In the genomic region with DNA sequence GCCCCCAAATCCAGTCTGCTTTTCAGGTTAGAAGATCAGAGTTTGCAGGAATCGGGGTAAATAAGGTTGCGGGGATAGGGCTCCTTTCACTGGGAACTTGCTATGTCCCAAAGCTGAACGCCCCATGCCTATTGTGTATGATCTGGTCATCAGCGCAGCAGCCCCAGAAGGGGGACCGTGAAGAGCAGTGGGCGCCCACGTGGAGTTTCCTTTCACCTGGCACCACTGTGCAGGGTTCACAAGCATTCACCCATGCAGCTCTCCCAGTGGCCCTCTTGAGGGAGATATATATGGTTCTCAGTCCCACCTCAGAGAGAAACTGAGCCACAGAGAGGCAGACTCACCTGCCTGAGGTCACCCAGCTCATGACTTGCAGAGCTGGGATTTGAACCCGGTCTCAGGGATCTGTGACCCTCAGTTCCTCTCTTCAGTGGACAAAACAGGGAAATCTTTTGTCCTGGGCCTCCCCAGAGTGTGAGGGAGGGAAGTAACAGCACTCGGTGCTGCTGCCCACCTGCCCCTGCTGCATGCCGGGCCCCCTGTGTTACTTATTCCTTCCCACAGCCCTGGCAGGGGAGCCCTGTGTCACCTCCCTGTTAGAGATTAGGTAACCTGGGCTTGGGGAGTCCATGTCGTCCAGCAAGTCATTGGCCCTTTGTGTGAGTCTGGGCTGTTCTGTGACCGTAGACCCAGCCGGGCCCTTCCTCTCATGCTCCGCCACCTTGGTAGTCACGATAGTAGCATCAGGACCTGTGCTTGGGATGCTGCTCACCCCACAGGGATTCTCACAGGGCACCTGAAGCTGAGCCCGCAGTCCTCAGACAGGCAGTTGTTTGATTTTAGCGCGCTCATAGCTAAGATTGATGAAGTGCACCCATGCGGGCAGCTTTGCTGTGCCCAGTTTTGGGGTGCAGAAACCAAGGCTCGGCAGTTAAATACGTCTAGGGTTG, we compare ENCODE assay signal across 1 cellular context.
TF ChIP-seq lines count a peak whose summit lies in the region.

No MANE protein-coding gene starts in this region.

TF ChIP-seq in SK-N-SH, 30 proteins besides CTCF, POLR2A, EP300 and RAD21 (continued from another document):
- TF ChIP-seq, protein P1, sequence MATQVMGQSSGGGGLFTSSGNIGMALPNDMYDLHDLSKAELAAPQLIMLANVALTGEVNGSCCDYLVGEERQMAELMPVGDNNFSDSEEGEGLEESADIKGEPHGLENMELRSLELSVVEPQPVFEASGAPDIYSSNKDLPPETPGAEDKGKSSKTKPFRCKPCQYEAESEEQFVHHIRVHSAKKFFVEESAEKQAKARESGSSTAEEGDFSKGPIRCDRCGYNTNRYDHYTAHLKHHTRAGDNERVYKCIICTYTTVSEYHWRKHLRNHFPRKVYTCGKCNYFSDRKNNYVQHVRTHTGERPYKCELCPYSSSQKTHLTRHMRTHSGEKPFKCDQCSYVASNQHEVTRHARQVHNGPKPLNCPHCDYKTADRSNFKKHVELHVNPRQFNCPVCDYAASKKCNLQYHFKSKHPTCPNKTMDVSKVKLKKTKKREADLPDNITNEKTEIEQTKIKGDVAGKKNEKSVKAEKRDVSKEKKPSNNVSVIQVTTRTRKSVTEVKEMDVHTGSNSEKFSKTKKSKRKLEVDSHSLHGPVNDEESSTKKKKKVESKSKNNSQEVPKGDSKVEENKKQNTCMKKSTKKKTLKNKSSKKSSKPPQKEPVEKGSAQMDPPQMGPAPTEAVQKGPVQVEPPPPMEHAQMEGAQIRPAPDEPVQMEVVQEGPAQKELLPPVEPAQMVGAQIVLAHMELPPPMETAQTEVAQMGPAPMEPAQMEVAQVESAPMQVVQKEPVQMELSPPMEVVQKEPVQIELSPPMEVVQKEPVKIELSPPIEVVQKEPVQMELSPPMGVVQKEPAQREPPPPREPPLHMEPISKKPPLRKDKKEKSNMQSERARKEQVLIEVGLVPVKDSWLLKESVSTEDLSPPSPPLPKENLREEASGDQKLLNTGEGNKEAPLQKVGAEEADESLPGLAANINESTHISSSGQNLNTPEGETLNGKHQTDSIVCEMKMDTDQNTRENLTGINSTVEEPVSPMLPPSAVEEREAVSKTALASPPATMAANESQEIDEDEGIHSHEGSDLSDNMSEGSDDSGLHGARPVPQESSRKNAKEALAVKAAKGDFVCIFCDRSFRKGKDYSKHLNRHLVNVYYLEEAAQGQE (IDR thresholded peaks at IDR 0.05; ENCODE audit: low read depth, low read length), result no peak
- TF ChIP-seq ELF1 (IDR thresholded peaks at IDR 0.05) (no peak), CHD2 (IDR thresholded peaks at IDR 0.05; ENCODE audit: low read length, partially characterized antibody) (no peak), JUND (IDR thresholded peaks at IDR 0.05) (no peak), TEAD4 (IDR thresholded peaks at IDR 0.05; ENCODE audit: borderline replicate concordance, insufficient read depth) (no peak), SMC3 (IDR thresholded peaks at IDR 0.05; ENCODE audit: low read depth, low read length) (no peak)
- TF ChIP-seq, protein P2, sequence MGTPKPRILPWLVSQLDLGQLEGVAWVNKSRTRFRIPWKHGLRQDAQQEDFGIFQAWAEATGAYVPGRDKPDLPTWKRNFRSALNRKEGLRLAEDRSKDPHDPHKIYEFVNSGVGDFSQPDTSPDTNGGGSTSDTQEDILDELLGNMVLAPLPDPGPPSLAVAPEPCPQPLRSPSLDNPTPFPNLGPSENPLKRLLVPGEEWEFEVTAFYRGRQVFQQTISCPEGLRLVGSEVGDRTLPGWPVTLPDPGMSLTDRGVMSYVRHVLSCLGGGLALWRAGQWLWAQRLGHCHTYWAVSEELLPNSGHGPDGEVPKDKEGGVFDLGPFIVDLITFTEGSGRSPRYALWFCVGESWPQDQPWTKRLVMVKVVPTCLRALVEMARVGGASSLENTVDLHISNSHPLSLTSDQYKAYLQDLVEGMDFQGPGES (IDR thresholded peaks at IDR 0.05; ENCODE audit: low read depth, low read length), result no peak
- TF ChIP-seq, protein P3, sequence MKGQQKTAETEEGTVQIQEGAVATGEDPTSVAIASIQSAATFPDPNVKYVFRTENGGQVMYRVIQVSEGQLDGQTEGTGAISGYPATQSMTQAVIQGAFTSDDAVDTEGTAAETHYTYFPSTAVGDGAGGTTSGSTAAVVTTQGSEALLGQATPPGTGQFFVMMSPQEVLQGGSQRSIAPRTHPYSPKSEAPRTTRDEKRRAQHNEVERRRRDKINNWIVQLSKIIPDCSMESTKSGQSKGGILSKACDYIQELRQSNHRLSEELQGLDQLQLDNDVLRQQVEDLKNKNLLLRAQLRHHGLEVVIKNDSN (IDR thresholded peaks at IDR 0.05; ENCODE audit: borderline replicate concordance, low read depth), result no peak
